18 cellular contexts compared by ENCODE assay signal in the genomic region with DNA sequence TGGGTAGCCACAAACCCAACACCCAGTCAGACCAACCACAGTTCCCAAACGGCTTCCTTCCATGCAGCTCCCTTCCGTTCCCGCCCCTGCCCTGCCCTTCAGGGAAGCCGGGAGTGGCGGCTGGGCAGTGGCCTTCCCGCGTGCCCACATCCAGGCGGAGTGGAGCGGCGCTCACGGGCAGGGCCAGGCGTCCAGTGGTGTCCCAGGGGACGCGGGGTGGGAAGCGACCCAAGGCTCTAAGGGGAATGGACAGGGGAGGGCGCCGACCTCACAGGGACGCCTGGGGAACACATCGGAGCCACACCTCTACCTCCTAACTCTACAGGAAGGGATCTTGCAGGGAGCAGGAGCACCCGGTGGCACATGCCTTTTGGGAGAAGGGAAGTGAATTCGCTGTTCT.
DNase-seq lines count a peak whose midpoint lies in the region; ATAC-seq and TF ChIP-seq lines count a peak whose summit lies in the region.
"Had no signal": no experiment of that assay in that cellular context is flagged by ENCODE, and none has a peak within 500 bp of the region (broad histone marks: within the 10 kb centered on the region; RNA-seq: fewer than 3 reads in every experiment).

No MANE protein-coding gene starts in this region.

- H3K4me1 ChIP-seq in right cardiac atrium (ENCODE audit: control insufficient read depth, insufficient read depth, low read length) (no peaks in the 10 kb centered on the region), trophoblast cell (ENCODE audit: control insufficient read depth in 1 of 2, insufficient read depth in 2 of 2, low read length in 2 of 2) (no peaks in the 10 kb centered on the region), A673 (ENCODE audit: insufficient read depth, low read length, poor library complexity, severe bottlenecking) (no peaks in the 10 kb centered on the region)
- H3K4me1 ChIP-seq: prostate gland had no signal

- no peaks in the 10 kb centered on the region for H3K9me3 Mint-ChIP-seq in WTC11
- H3K9me3 Mint-ChIP-seq in progenitor cell of endocrine pancreas (ENCODE audit: low read depth), result no peaks in the 10 kb centered on the region
- H3K9me3 Mint-ChIP-seq: type B pancreatic cell had no signal

- H3K9me3 ChIP-seq in right cardiac atrium (ENCODE audit: control insufficient read depth, low read length), result no peaks in the 10 kb centered on the region
- H3K9me3 ChIP-seq in trophoblast cell (ENCODE audit: insufficient read depth, low read depth, low read length), result peaks cover 4% of the 10 kb centered on the region
- H3K9me3 ChIP-seq in A673 (ENCODE audit: low read depth, low read length, poor library complexity, severe bottlenecking), result no peaks in the 10 kb centered on the region
- H3K9me3 ChIP-seq: prostate gland had no signal

- H3K79me2 ChIP-seq in trophoblast cell (ENCODE audit: control insufficient read depth, insufficient read depth, low read length, poor library complexity), result no peaks in the 10 kb centered on the region

- no peak overlapping the region for H3K18ac ChIP-seq in trophoblast cell (ENCODE audit: low read length)

- H3K27ac Mint-ChIP-seq in WTC11, result no peak overlapping the region
- H3K27ac Mint-ChIP-seq in progenitor cell of endocrine pancreas, result no peak overlapping the region
- H3K27ac Mint-ChIP-seq: type B pancreatic cell had no signal

- no peak overlapping the region for H2AFZ ChIP-seq in trophoblast cell (ENCODE audit: insufficient read depth, low read length, poor library complexity)

- H2BK120ac ChIP-seq in trophoblast cell (ENCODE audit: insufficient read depth, low read length, poor library complexity), result no peak overlapping the region

- H4K91ac ChIP-seq in trophoblast cell (ENCODE audit: low read depth, low read length), result no peak overlapping the region

- H2BK12ac ChIP-seq in trophoblast cell (ENCODE audit: low read length), result no peak overlapping the region

- WGBS in right cardiac atrium, result 16% methylated on average over 21 of the region's 21 CpGs
- WGBS in trophoblast cell (ENCODE audit: extremely low coverage, insufficient coverage, insufficient read length), result no CpG with 5 or more reads among the region's 21 CpGs

- H2AK5ac ChIP-seq in trophoblast cell (ENCODE audit: low read length), result no peak overlapping the region

- H3K4me1 Mint-ChIP-seq in WTC11 (peaks cover 11% of the 10 kb centered on the region), progenitor cell of endocrine pancreas (ENCODE audit: low read depth) (peaks cover 1% of the 10 kb centered on the region)

- H3K27me3 Mint-ChIP-seq in WTC11 (ENCODE audit: low read depth) (peaks cover 3% of the 10 kb centered on the region; the same call in 1 of the 2 replicates), progenitor cell of endocrine pancreas (peaks cover 14% of the 10 kb centered on the region)

- CTCF ChIA-PET in WTC11 (lab: Charles Lee) (interaction anchor here (1.3 kb wide), 1 partner anchor 141 kb away, joined by 3 read pairs; no protein-coding TSS in a partner anchor), A673 (lab: Charles Lee) (no interaction called here)

- POLR2A ChIA-PET in WTC11 (lab: Charles Lee) (no interaction called here), A673 (lab: Charles Lee; ENCODE audit: low non-redundant PET) (no interaction called here)

- no peak overlapping the region for H3K14ac ChIP-seq in trophoblast cell (ENCODE audit: low read length)

- DNase-seq in AG08395 (ENCODE audit: low spot score) (peak; percentile 24), WTC11 (ENCODE audit: low spot score) (peak; percentile 21), right cardiac atrium (peak; percentile 61 to 83 (median 71)), trophoblast cell (peak in 1 of 2 donors; percentile 24), NOMO-1 treated with dmso at 0.1 percent for 144 hours (lab: John Stamatoyannopoulos, UW; ENCODE audit: unreplicated experiment) (no peak), progenitor cell of endocrine pancreas (ENCODE audit: low spot score, unreplicated experiment) (no peak), A673 (ENCODE audit: low spot score) (no peak)
- DNase-seq: ACHN; activated gamma-delta T cell treated with Interleukin-2 at 50 U/mL for 16 hours; brain microvascular endothelial cell; NCI-H1092 treated with DMSO at 0.1 percent for 48 hours; NCI-H226; stimulated activated CD4-positive, alpha-beta T cell treated with anti-CD3 and anti-CD28 coated beads, Interleukin-1b, Interleukin-23, amount 100 ng/mL, for 48 hours had no signal

- ATAC-seq in WTC11, result peak; percentile 74
- ATAC-seq in right cardiac atrium, result peak; percentile 69 to 77
- ATAC-seq in GM21528 (IDR thresholded peaks at IDR 0.05; ENCODE audit: low FRiP score, unreplicated experiment), result no peak
- ATAC-seq: K562, SK-N-SH treated with all-trans-retinoic acid at 6 μM for 48 hours had no signal

- H2BK5ac ChIP-seq in trophoblast cell (ENCODE audit: low read depth, low read length, poor library complexity), result no peak overlapping the region

- H3K36me3 Mint-ChIP-seq in WTC11 (no peaks in the 10 kb centered on the region), progenitor cell of endocrine pancreas (ENCODE audit: insufficient read depth) (no peaks in the 10 kb centered on the region)
- H3K36me3 Mint-ChIP-seq: type B pancreatic cell had no signal

- peak overlapping the region; percentile 7 for H3K4me2 ChIP-seq in trophoblast cell (ENCODE audit: low read length)

- intact Hi-C loops in right cardiac atrium (cut with DNase I), result no loop called here
- intact Hi-C loops in A673 (cut with micrococcal nuclease; ENCODE audit: unreplicated experiment), result no loop called here

- H4K8ac ChIP-seq in trophoblast cell (ENCODE audit: low read depth, low read length), result no peak overlapping the region

- H3K27ac ChIP-seq in right cardiac atrium (ENCODE audit: low read length) (no peak overlapping the region), trophoblast cell (ENCODE audit: low read depth, low read length) (no peak overlapping the region), A673 (ENCODE audit: low read depth, low read length, poor library complexity, severe bottlenecking) (no peak overlapping the region)
- H3K27ac ChIP-seq: brain microvascular endothelial cell, prostate gland had no signal

- TF ChIP-seq CTCF in WTC11 (IDR thresholded peaks at IDR 0.05) (no peak), progenitor cell of endocrine pancreas (IDR thresholded peaks at IDR 0.05; ENCODE audit: unreplicated experiment) (no peak), A673 (conservative IDR thresholded peaks at IDR 0.05; ENCODE audit: low read depth, low read length) (no peak)

- H3K27me3 ChIP-seq in right cardiac atrium (ENCODE audit: control insufficient read depth, insufficient read depth) (no peaks in the 10 kb centered on the region), trophoblast cell (ENCODE audit: insufficient read depth, low read length) (no peaks in the 10 kb centered on the region), A673 (replicated peaks; ENCODE audit: insufficient read depth, low read depth, low read length, poor library complexity) (peaks cover 24% of the 10 kb centered on the region)
- H3K27me3 ChIP-seq: brain microvascular endothelial cell had no signal

- H3K23ac ChIP-seq in trophoblast cell (ENCODE audit: low read length), result no peak overlapping the region

- H3K79me1 ChIP-seq in trophoblast cell (ENCODE audit: low read length), result no peaks in the 10 kb centered on the region

- H3K9ac ChIP-seq in trophoblast cell (ENCODE audit: low read length), result no peak overlapping the region

- BruUV-seq in A673 (replicated peaks; lab: Mats Ljungman, UMichigan), result no TSS peak

- H3K4ac ChIP-seq in trophoblast cell (ENCODE audit: low read depth, low read length), result no peak overlapping the region

- no peak overlapping the region for H3K4me3 Mint-ChIP-seq in WTC11
- no peak overlapping the region for H3K4me3 Mint-ChIP-seq in progenitor cell of endocrine pancreas (ENCODE audit: low read depth)
- H3K4me3 Mint-ChIP-seq: type B pancreatic cell had no signal

- H3K4me3 ChIP-seq in right cardiac atrium (ENCODE audit: low read length), result peak overlapping the region; percentile 4
- H3K4me3 ChIP-seq in trophoblast cell (ENCODE audit: low read depth, low read length), result no peak overlapping the region
- no peak overlapping the region for H3K4me3 ChIP-seq in A673 (ENCODE audit: low read depth, low read length, poor library complexity, severe bottlenecking)
- H3K4me3 ChIP-seq: K562, prostate gland had no signal

- H3K36me3 ChIP-seq in trophoblast cell (ENCODE audit: control insufficient read depth in 1 of 2, insufficient read depth in 2 of 2, low read length in 2 of 2) (no peaks in the 10 kb centered on the region), A673 (ENCODE audit: insufficient read depth, low read length, poor library complexity, severe bottlenecking) (no peaks in the 10 kb centered on the region)
- H3K36me3 ChIP-seq: brain microvascular endothelial cell, prostate gland had no signal

- H4K12ac ChIP-seq in trophoblast cell (ENCODE audit: low read depth, low read length), result no peak overlapping the region

TF ChIP-seq in WTC11, 78 proteins besides CTCF, POLR2A, EP300 and RAD21:
- TF ChIP-seq ERG (CRISPR knock-in tag; IDR thresholded peaks at IDR 0.05), result no peak
- no peak for TF ChIP-seq ZNF317 (CRISPR knock-in tag; IDR thresholded peaks at IDR 0.05; ENCODE audit: borderline replicate concordance, low read depth)
- TF ChIP-seq ZBTB43 (CRISPR knock-in tag; IDR thresholded peaks at IDR 0.05), result no peak
- TF ChIP-seq ZNF263 (CRISPR knock-in tag; IDR thresholded peaks at IDR 0.05; ENCODE audit: low read depth), result no peak
TF ChIP-seq in WTC11: peak in this region for 0.

Comparison
In these comparisons a context has a peak if more than half of its experiments do, and no peak if none do; other contexts are left out.
1. DNase-seq: peak in AG08395 (single experiment), WTC11 (single experiment) and right cardiac atrium (3 of 3); none in NOMO-1 treated with dmso at 0.1 percent for 144 hours (single experiment), progenitor cell of endocrine pancreas (single experiment) and A673 (single experiment).